9 cellular contexts compared by ENCODE assay signal in the genomic region with DNA sequence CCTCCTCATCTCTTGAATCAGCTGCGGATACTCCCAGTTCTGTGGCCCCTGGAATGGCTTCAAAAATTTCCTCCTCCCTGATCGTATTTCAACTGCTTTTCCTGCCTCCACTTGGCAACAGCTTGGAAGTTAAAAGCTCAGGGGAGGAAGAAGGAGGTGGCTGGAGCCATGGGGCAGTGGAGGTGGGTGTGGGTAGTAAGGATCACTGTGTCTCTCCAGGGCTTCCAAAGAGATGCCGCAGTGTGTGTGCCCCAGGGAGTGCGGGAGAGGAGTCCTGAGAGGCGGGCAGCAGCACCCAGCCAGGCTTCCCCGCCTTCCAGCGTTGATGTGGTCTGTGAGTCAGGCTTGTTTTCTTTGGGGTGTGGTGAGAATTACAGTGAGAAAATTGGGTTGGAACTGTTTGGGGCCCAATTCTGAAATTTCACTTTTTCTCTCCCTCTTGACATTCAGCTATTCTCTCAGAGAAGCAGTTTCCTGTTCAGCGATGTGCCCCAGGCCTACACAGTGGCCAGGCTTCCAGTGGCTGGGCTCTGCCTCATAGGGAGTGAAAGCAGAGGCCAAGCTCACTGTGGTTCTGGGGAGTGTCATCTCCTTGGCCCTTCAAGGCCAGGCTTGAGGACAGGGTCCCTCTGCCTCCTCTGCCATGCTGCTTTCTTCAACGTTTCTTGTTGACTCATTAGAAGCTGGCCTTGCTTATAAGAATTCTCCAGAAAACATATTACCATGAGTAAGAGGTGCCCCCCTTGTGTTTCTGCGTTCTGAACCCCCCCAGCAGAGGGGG.
DNase-seq lines count a peak whose midpoint lies in the region; ATAC-seq and TF ChIP-seq lines count a peak whose summit lies in the region.
"Had no signal": no experiment of that assay in that cellular context is flagged by ENCODE, and none has a peak within 500 bp of the region (broad histone marks: within the 10 kb centered on the region; RNA-seq: fewer than 3 reads in every experiment).

No MANE protein-coding gene starts in this region.

- TF ChIP-seq POLR2A in breast epithelium (IDR thresholded peaks at IDR 0.05): no peak
- TF ChIP-seq POLR2A in tibial nerve (IDR thresholded peaks at IDR 0.05): no peak
- TF ChIP-seq POLR2A in erythroblast (IDR thresholded peaks at IDR 0.05; ENCODE audit: low read length): no peak

- WGBS in tibial nerve, 2 donors: 43 to 50% methylated on average over 10 of the region's 10 CpGs

- intact Hi-C loops in breast epithelium (cut with DNase I; ENCODE audit: low total_unique reads): no loop called here

- H3K27ac ChIP-seq in breast epithelium: peak overlapping the region; percentile 87 to 89
- peak overlapping the region in 3 of 4 donors; percentile 7 to 71 (median 65) for H3K27ac ChIP-seq in tibial nerve

- ATAC-seq in HG03175 (IDR thresholded peaks at IDR 0.05; ENCODE audit: unreplicated experiment): no peak
- ATAC-seq: activated CD8-positive, alpha-beta memory T cell treated with anti-CD3 and anti-CD28 coated beads, Interleukin-2, amount 10 ng/mL, durations not matched to agents 7 days and 5 days had no signal

- TF ChIP-seq CTCF in breast epithelium (IDR thresholded peaks at IDR 0.05) (no peak), tibial nerve (IDR thresholded peaks at IDR 0.05) (no peak)

- H3K36me3 ChIP-seq in breast epithelium (no peaks in the 10 kb centered on the region), tibial nerve (peaks cover 0 to 45% (median 0%) of the 10 kb centered on the region in 3 donors)

- H3K27me3 ChIP-seq in breast epithelium (no peaks in the 10 kb centered on the region), tibial nerve (no peaks in the 10 kb centered on the region)

- DNase-seq in NCI-H2171 treated with DMSO at 0.1 percent for 48 hours (lab: John Stamatoyannopoulos, UW) (peak; percentile 28), NCI-H2171 (lab: John Stamatoyannopoulos, UW) (no peak), breast epithelium (ENCODE audit: low spot score in 2 of 2) (peak in 1 of 2 donors; percentile 61), kidney tubule cell (ENCODE audit: low spot score) (peak; percentile 79), tibial nerve (ENCODE audit: low spot score in 2 of 2) (peak in 1 of 2 donors; percentile 15), DMS53 (lab: John Stamatoyannopoulos, UW) (no peak), erythroblast (lab: John Stamatoyannopoulos, UW) (no peak)
- DNase-seq: activated CD8-positive, alpha-beta memory T cell treated with anti-CD3 and anti-CD28 coated beads, Interleukin-2, amount 10 ng/mL, durations not matched to agents 7 days and 5 days had no signal

- peak overlapping the region in 1 of 3 donors; percentile 32 for H3K4me3 ChIP-seq in breast epithelium
- no peak overlapping the region for H3K4me3 ChIP-seq in tibial nerve

- peak in 1 of 2 donors; percentile 8 for TF ChIP-seq EP300 in tibial nerve (IDR thresholded peaks at IDR 0.05)

- no peaks in the 10 kb centered on the region for H3K9me3 ChIP-seq in breast epithelium
- peaks cover 0 to 19% (median 0%) of the 10 kb centered on the region in 4 donors for H3K9me3 ChIP-seq in tibial nerve

- H3K4me1 ChIP-seq in breast epithelium: peaks cover 0 to 15% of the 10 kb centered on the region in 2 donors
- H3K4me1 ChIP-seq in tibial nerve: peaks cover 0 to 18% (median 0%) of the 10 kb centered on the region in 4 donors

Comparison
In these comparisons a context has a peak if more than half of its experiments do, and no peak if none do; other contexts are left out.
1. DNase-seq: peak in NCI-H2171 treated with DMSO at 0.1 percent for 48 hours (single experiment) and kidney tubule cell (single experiment); none in NCI-H2171 (single experiment), DMS53 (single experiment) and erythroblast (0 of 2).